1 cellular context compared by ENCODE assay signal in the genomic region with DNA sequence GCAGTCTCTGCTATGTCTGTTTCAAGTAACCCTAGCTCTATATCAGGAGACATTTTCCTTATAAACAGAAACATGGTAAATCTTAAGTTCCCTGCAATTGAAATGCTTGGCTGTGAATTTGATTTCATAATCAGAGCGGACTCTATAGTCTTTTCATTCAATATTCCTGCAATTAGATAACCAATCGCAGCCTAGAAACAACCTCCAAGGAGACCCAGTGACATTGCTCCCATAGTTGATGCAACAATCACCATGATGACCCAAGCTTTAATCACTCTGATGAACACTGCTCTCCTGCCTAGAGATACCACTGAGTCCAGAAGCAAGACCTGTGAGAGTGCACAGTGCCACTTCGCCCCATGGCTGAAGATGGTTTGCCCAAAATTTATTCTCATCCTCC.
TF ChIP-seq lines count a peak whose summit lies in the region.

A gene (plus strand): TSS at position 301 of the 400 bp plus-strand sequence. CDS start 59 bp downstream, at position 360.

TF ChIP-seq in GM23338, 12 proteins besides CTCF, POLR2A, EP300 and RAD21 (continued from another document):
- TF ChIP-seq, protein P1, sequence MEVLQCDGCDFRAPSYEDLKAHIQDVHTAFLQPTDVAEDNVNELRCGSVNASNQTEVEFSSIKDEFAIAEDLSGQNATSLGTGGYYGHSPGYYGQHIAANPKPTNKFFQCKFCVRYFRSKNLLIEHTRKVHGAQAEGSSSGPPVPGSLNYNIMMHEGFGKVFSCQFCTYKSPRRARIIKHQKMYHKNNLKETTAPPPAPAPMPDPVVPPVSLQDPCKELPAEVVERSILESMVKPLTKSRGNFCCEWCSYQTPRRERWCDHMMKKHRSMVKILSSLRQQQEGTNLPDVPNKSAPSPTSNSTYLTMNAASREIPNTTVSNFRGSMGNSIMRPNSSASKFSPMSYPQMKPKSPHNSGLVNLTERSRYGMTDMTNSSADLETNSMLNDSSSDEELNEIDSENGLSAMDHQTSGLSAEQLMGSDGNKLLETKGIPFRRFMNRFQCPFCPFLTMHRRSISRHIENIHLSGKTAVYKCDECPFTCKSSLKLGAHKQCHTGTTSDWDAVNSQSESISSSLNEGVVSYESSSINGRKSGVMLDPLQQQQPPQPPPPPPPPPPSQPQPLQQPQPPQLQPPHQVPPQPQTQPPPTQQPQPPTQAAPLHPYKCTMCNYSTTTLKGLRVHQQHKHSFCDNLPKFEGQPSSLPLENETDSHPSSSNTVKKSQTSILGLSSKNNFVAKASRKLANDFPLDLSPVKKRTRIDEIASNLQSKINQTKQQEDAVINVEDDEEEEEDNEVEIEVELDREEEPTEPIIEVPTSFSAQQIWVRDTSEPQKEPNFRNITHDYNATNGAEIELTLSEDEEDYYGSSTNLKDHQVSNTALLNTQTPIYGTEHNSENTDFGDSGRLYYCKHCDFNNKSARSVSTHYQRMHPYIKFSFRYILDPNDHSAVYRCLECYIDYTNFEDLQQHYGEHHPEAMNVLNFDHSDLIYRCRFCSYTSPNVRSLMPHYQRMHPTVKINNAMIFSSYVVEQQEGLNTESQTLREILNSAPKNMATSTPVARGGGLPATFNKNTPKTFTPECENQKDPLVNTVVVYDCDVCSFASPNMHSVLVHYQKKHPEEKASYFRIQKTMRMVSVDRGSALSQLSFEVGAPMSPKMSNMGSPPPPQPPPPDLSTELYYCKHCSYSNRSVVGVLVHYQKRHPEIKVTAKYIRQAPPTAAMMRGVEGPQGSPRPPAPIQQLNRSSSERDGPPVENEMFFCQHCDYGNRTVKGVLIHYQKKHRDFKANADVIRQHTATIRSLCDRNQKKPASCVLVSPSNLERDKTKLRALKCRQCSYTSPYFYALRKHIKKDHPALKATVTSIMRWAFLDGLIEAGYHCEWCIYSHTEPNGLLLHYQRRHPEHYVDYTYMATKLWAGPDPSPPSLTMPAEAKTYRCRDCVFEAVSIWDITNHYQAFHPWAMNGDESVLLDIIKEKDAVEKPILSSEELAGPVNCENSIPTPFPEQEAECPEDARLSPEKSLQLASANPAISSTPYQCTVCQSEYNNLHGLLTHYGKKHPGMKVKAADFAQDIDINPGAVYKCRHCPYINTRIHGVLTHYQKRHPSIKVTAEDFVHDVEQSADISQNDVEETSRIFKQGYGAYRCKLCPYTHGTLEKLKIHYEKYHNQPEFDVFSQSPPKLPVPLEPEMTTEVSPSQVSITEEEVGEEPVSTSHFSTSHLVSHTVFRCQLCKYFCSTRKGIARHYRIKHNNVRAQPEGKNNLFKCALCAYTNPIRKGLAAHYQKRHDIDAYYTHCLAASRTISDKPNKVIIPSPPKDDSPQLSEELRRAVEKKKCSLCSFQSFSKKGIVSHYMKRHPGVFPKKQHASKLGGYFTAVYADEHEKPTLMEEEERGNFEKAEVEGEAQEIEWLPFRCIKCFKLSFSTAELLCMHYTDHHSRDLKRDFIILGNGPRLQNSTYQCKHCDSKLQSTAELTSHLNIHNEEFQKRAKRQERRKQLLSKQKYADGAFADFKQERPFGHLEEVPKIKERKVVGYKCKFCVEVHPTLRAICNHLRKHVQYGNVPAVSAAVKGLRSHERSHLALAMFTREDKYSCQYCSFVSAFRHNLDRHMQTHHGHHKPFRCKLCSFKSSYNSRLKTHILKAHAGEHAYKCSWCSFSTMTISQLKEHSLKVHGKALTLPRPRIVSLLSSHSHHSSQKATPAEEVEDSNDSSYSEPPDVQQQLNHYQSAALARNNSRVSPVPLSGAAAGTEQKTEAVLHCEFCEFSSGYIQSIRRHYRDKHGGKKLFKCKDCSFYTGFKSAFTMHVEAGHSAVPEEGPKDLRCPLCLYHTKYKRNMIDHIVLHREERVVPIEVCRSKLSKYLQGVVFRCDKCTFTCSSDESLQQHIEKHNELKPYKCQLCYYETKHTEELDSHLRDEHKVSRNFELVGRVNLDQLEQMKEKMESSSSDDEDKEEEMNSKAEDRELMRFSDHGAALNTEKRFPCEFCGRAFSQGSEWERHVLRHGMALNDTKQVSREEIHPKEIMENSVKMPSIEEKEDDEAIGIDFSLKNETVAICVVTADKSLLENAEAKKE (CRISPR knock-in tag; IDR thresholded peaks at IDR 0.05): no peak
- TF ChIP-seq EZH2phosphoT487 (IDR thresholded peaks at IDR 0.05; ENCODE audit: unreplicated experiment) (no peak), POLR2AphosphoS5 (IDR thresholded peaks at IDR 0.05; ENCODE audit: low read depth) (no peak), ZNF114 (CRISPR knock-in tag; IDR thresholded peaks at IDR 0.05) (no peak)
- TF ChIP-seq, protein P2, sequence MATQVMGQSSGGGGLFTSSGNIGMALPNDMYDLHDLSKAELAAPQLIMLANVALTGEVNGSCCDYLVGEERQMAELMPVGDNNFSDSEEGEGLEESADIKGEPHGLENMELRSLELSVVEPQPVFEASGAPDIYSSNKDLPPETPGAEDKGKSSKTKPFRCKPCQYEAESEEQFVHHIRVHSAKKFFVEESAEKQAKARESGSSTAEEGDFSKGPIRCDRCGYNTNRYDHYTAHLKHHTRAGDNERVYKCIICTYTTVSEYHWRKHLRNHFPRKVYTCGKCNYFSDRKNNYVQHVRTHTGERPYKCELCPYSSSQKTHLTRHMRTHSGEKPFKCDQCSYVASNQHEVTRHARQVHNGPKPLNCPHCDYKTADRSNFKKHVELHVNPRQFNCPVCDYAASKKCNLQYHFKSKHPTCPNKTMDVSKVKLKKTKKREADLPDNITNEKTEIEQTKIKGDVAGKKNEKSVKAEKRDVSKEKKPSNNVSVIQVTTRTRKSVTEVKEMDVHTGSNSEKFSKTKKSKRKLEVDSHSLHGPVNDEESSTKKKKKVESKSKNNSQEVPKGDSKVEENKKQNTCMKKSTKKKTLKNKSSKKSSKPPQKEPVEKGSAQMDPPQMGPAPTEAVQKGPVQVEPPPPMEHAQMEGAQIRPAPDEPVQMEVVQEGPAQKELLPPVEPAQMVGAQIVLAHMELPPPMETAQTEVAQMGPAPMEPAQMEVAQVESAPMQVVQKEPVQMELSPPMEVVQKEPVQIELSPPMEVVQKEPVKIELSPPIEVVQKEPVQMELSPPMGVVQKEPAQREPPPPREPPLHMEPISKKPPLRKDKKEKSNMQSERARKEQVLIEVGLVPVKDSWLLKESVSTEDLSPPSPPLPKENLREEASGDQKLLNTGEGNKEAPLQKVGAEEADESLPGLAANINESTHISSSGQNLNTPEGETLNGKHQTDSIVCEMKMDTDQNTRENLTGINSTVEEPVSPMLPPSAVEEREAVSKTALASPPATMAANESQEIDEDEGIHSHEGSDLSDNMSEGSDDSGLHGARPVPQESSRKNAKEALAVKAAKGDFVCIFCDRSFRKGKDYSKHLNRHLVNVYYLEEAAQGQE (IDR thresholded peaks at IDR 0.05; ENCODE audit: unreplicated experiment): no peak
